30 cellular contexts compared by ENCODE assay signal in the genomic region with DNA sequence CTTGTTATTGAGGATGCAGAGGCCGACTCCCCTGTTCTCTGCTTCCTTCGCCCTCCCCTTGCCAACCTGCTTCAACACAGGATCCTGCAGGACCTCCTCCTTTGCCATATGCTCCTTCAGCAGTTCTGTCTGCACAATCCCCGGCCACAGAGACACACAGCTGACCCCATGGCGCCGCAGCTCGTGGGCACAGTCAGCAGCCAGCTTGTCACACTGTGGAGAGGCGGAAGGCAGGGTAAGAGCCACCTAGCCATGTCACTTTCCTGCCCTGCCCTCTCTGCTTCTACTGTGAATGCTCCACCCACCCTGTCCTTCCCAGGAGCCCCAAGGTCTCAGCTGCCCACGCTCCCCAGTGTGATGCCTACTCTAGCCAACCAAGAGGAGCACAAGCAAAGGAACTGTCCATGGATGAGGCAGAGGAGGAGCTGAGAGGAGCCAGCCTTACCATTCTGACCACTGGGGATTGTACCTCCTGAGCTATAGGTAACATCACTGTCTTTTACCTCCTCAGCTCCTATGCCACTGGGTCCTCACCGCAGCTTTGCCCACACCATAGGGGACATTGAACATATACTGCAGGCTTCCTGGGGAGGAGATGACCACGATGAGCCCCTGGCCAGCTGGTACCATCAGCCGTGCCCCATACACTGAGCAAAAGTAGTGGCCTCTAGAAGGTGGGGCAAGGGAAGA. TPM values are rescaled to one million over a fixed set of nuclear protein-coding genes. Genes with fewer than 3 reads are reported as not detected.
"Had no signal": no experiment of that assay in that cellular context is flagged by ENCODE, and none has a peak within 500 bp of the region (broad histone marks: within the 10 kb centered on the region; RNA-seq: fewer than 3 reads in every experiment).

No MANE protein-coding gene starts in this region.

- H3K9me3 ChIP-seq: heart left ventricle, left ventricle myocardium inferior, mucosa of descending colon, ovary, right atrium auricular region, stomach, testis, thyroid gland, transverse colon, upper lobe of left lung, vagina had no signal

- H3K27ac ChIP-seq: heart left ventricle, left ventricle myocardium inferior, ovary, right atrium auricular region, skin epidermis, stomach, testis, thyroid gland, transverse colon, upper lobe of left lung, vagina had no signal

- H3K27me3 ChIP-seq: heart left ventricle, ovary, right atrium auricular region, stomach, testis, thyroid gland, transverse colon, upper lobe of left lung, vagina had no signal

- H3K4me3 ChIP-seq: heart left ventricle, left ventricle myocardium inferior, lung, mucosa of descending colon, ovary, right atrium auricular region, skin epidermis, stomach, testis, thyroid gland, transverse colon, upper lobe of left lung, vagina had no signal

- H3K36me3 ChIP-seq: ovary had no signal

- H3K27me3 Mint-ChIP-seq: memory B cell; naive thymus-derived CD4-positive, alpha-beta T cell; natural killer cell treated with Interleukin-12 subunit alpha and Interleukin-12 subunit beta and Interleukin-15 and Interleukin-18, amount 100 ng/mL, for 72 hours; progenitor cell of endocrine pancreas; stimulated activated naive B cell treated with anti-CD40 and anti-IgM and Interleukin-4, amounts not matched to agents 10 μg/mL and 1 μg/mL and 100 μg/mL, for 72 hours had no signal

- H3K9me3 Mint-ChIP-seq: immature natural killer cell; memory B cell; natural killer cell treated with Interleukin-12 subunit alpha and Interleukin-12 subunit beta and Interleukin-15 and Interleukin-18, amount 100 ng/mL, for 72 hours; stimulated activated naive B cell treated with anti-CD40 and anti-IgM and Interleukin-4, amounts not matched to agents 10 μg/mL and 1 μg/mL and 100 μg/mL, for 72 hours had no signal

- H3K4me1 ChIP-seq: right atrium auricular region, testis, thyroid gland had no signal

- H3K4me3 Mint-ChIP-seq: immature natural killer cell; memory B cell; naive thymus-derived CD4-positive, alpha-beta T cell; natural killer cell treated with Interleukin-12 subunit alpha and Interleukin-12 subunit beta and Interleukin-15 and Interleukin-18, amount 100 ng/mL, for 72 hours; stimulated activated naive B cell treated with anti-CD40 and anti-IgM and Interleukin-4, amounts not matched to agents 10 μg/mL and 1 μg/mL and 100 μg/mL, for 72 hours had no signal

- ATAC-seq: heart left ventricle; left colon; mucosa of descending colon; naive thymus-derived CD4-positive, alpha-beta T cell; natural killer cell treated with Interleukin-12 subunit alpha and Interleukin-12 subunit beta and Interleukin-15 and Interleukin-18, amount 100 ng/mL, for 72 hours; sciatic nerve; stimulated activated naive B cell treated with anti-CD40 and anti-IgM and Interleukin-4, amounts not matched to agents 10 μg/mL and 1 μg/mL and 100 μg/mL, for 72 hours; stimulated activated naive CD8-positive, alpha-beta T cell treated with anti-CD3 and anti-CD28 coated beads, Interleukin-15, Interleukin-2, amounts not matched to agents 100 U/mL and 50 U/mL, for 24 hours had no signal

- DNase-seq: heart left ventricle; hypothalamus; immature natural killer cell; kidney; left colon; left ventricle myocardium inferior; midbrain; mucosa of descending colon; naive thymus-derived CD4-positive, alpha-beta T cell; ovary; stimulated activated CD4-positive, alpha-beta T cell treated with anti-CD3 and anti-CD28 coated beads, Interleukin-12 subunit alpha, Interleukin-12 subunit beta, amount 100 ng/mL, for 4 hours; stimulated activated CD4-positive, alpha-beta T cell treated with anti-CD3 and anti-CD28 coated beads, Interleukin-4, amount 100 ng/mL, for 4 hours; stimulated activated CD8-positive, alpha-beta memory T cell treated with anti-CD3 and anti-CD28 coated beads, Interleukin-4, amount 100 ng/mL, for 48 hours; stimulated activated naive B cell treated with anti-CD40 and anti-IgM and Interleukin-4, amounts not matched to agents 10 μg/mL and 1 μg/mL and 100 μg/mL, for 72 hours; stimulated activated naive CD8-positive, alpha-beta T cell treated with anti-CD3 and anti-CD28 coated beads, Interleukin-15, Interleukin-2, amounts not matched to agents 100 U/mL and 50 U/mL, for 24 hours; stomach; testis; thyroid gland; transverse colon; upper lobe of left lung had no signal

- H3K27ac Mint-ChIP-seq: immature natural killer cell; memory B cell; natural killer cell treated with Interleukin-12 subunit alpha and Interleukin-12 subunit beta and Interleukin-15 and Interleukin-18, amount 100 ng/mL, for 72 hours; stimulated activated naive B cell treated with anti-CD40 and anti-IgM and Interleukin-4, amounts not matched to agents 10 μg/mL and 1 μg/mL and 100 μg/mL, for 72 hours had no signal

RNA-seq across cellular contexts. Expression of a gene that starts 15.5 kb away (rescaled TPM):
- total RNA-seq: myocyte had no signal
- polyA plus RNA-seq: neural cell had no signal
